17 cellular contexts compared by ENCODE assay signal in genomic region chr12:14999421-15000047, GRCh38. TPM values are rescaled to one million over a fixed set of nuclear protein-coding genes. Genes with fewer than 3 reads are reported as not detected.
DNase-seq lines count a peak whose midpoint lies in the region; TF ChIP-seq lines count a peak whose summit lies in the region.
"Had no signal": no experiment of that assay in that cellular context is flagged by ENCODE, and none has a peak within 500 bp of the region (broad histone marks: within the 10 kb centered on the region; RNA-seq: fewer than 3 reads in every experiment).

No MANE protein-coding gene starts in this region.

- no peaks in the 10 kb centered on the region for H3K9me3 Mint-ChIP-seq in CD8-positive, alpha-beta memory T cell
- no peaks in the 10 kb centered on the region for H3K9me3 Mint-ChIP-seq in CD4-positive, alpha-beta memory T cell
- H3K9me3 Mint-ChIP-seq: activated CD4-positive, alpha-beta memory T cell treated with anti-CD3 and anti-CD28 coated beads, Interleukin-2, amount 10 ng/mL, durations not matched to agents 7 days and 5 days; stimulated activated naive CD8-positive, alpha-beta T cell treated with anti-CD3 and anti-CD28 coated beads, Interleukin-15, amount 100 ng/mL, for 72 hours had no signal

- H3K4me3 ChIP-seq in sigmoid colon = no peak overlapping the region
- H3K4me3 ChIP-seq in CD8-positive, alpha-beta memory T cell (ENCODE audit: low read length) = no peak overlapping the region
- H3K4me3 ChIP-seq in CD4-positive, alpha-beta memory T cell (ENCODE audit: low read length in 2 of 2) = no peak overlapping the region

- no peak for TF ChIP-seq CTCF in sigmoid colon (IDR thresholded peaks at IDR 0.05)

- WGBS in sigmoid colon, 2 donors = 77 to 91% methylated on average over 1 of the region's 1 CpG

- TF ChIP-seq EP300 in sigmoid colon (IDR thresholded peaks at IDR 0.05) = no peak

- peak overlapping the region in 3 of 4 donors; percentile 67 to 85 (median 82) for H3K27ac ChIP-seq in sigmoid colon
- H3K27ac ChIP-seq in CD8-positive, alpha-beta memory T cell (ENCODE audit: low read depth, low read length) = no peak overlapping the region
- no peak overlapping the region for H3K27ac ChIP-seq in CD4-positive, alpha-beta memory T cell (ENCODE audit: low read depth, low read length)
- H3K27ac ChIP-seq: brain microvascular endothelial cell had no signal

- intact Hi-C loops in sigmoid colon (cut with DNase I) = loop anchor here (2.0 to 10.0 kb wide), 8 partner anchors 52 to 765 kb away; a partner anchor contains a TSS
- intact Hi-C loops in CD4-positive, alpha-beta memory T cell (cut with micrococcal nuclease) = no loop called here

- no peaks in the 10 kb centered on the region for H3K36me3 Mint-ChIP-seq in CD8-positive, alpha-beta memory T cell
- no peaks in the 10 kb centered on the region for H3K36me3 Mint-ChIP-seq in CD4-positive, alpha-beta memory T cell

- no peak for TF ChIP-seq POLR2A in sigmoid colon (IDR thresholded peaks at IDR 0.05)

- no peak overlapping the region for H3K4me3 Mint-ChIP-seq in CD8-positive, alpha-beta memory T cell
- no peak overlapping the region for H3K4me3 Mint-ChIP-seq in CD4-positive, alpha-beta memory T cell
- H3K4me3 Mint-ChIP-seq: activated CD4-positive, alpha-beta memory T cell treated with anti-CD3 and anti-CD28 coated beads, Interleukin-2, amount 10 ng/mL, durations not matched to agents 7 days and 5 days; stimulated activated naive CD8-positive, alpha-beta T cell treated with anti-CD3 and anti-CD28 coated beads, Interleukin-15, amount 100 ng/mL, for 72 hours had no signal

- peaks cover 6 to 42% of the 10 kb centered on the region in 2 donors for H3K27me3 Mint-ChIP-seq in CD8-positive, alpha-beta memory T cell
- H3K27me3 Mint-ChIP-seq in CD4-positive, alpha-beta memory T cell = peaks cover 13 to 21% of the 10 kb centered on the region in 2 donors

- H3K27me3 ChIP-seq in sigmoid colon = no peaks in the 10 kb centered on the region
- no peaks in the 10 kb centered on the region for H3K27me3 ChIP-seq in CD8-positive, alpha-beta memory T cell (ENCODE audit: insufficient read depth, low read length, poor library complexity, severe bottlenecking)
- peaks cover 9% of the 10 kb centered on the region for H3K27me3 ChIP-seq in CD4-positive, alpha-beta memory T cell (ENCODE audit: insufficient read depth, low read length)
- H3K27me3 ChIP-seq: brain microvascular endothelial cell had no signal

- CTCF ChIA-PET in CD8-positive, alpha-beta memory T cell (lab: Charles Lee) = no interaction called here
- CTCF ChIA-PET in CD4-positive, alpha-beta memory T cell (lab: Charles Lee; ENCODE audit: partially characterized antibody) = interaction anchor here (9.4 kb wide), 1 partner anchor 154 kb away, joined by 191 read pairs; the partner anchor contains the start of gene ART4

- no peak overlapping the region for H3K27ac Mint-ChIP-seq in CD8-positive, alpha-beta memory T cell
- H3K27ac Mint-ChIP-seq in CD4-positive, alpha-beta memory T cell = no peak overlapping the region
- H3K27ac Mint-ChIP-seq: activated CD4-positive, alpha-beta memory T cell treated with anti-CD3 and anti-CD28 coated beads, Interleukin-2, amount 10 ng/mL, durations not matched to agents 7 days and 5 days; stimulated activated naive CD8-positive, alpha-beta T cell treated with anti-CD3 and anti-CD28 coated beads, Interleukin-15, amount 100 ng/mL, for 72 hours had no signal

- peaks cover 12 to 13% (median 13%) of the 10 kb centered on the region in 3 donors for H3K4me1 Mint-ChIP-seq in CD8-positive, alpha-beta memory T cell
- peaks cover 11 to 15% (median 12%) of the 10 kb centered on the region in 4 donors for H3K4me1 Mint-ChIP-seq in CD4-positive, alpha-beta memory T cell

- no peaks in the 10 kb centered on the region for H3K9me3 ChIP-seq in sigmoid colon
- H3K9me3 ChIP-seq in CD8-positive, alpha-beta memory T cell (ENCODE audit: low read length) = no peaks in the 10 kb centered on the region
- no peaks in the 10 kb centered on the region for H3K9me3 ChIP-seq in CD4-positive, alpha-beta memory T cell (ENCODE audit: control insufficient read depth in 1 of 2, low read length in 2 of 2)

- POLR2A ChIA-PET in CD8-positive, alpha-beta memory T cell (lab: Charles Lee) = no interaction called here
- POLR2A ChIA-PET in CD4-positive, alpha-beta memory T cell (lab: Charles Lee; ENCODE audit: partially characterized antibody) = no interaction called here

- H3K36me3 ChIP-seq in sigmoid colon = no peaks in the 10 kb centered on the region
- H3K36me3 ChIP-seq in CD8-positive, alpha-beta memory T cell (ENCODE audit: insufficient read depth, low read length) = no peaks in the 10 kb centered on the region
- no peaks in the 10 kb centered on the region for H3K36me3 ChIP-seq in CD4-positive, alpha-beta memory T cell (ENCODE audit: insufficient read depth, low read length)
- H3K36me3 ChIP-seq: brain microvascular endothelial cell had no signal

- DNase-seq in HS-27A (ENCODE audit: low read depth) (peak; percentile 63), T1000 (lab: John Stamatoyannopoulos, UW) (peak; percentile 10), fibroblast of gingiva (ENCODE audit: low read depth) (peak; percentile 17), sigmoid colon (no peak), NCI-H748 treated with DMSO at 0.1 percent for 48 hours (lab: John Stamatoyannopoulos, UW) (no peak)
- no peak for DNase-seq in CD8-positive, alpha-beta memory T cell
- no peak for DNase-seq in CD4-positive, alpha-beta memory T cell
- no peak for DNase-seq in stimulated activated CD4-positive, alpha-beta T cell treated with anti-CD3 and anti-CD28 coated beads, Interleukin-4, amount 100 ng/mL, for 4 hours
- DNase-seq: activated CD4-positive, alpha-beta memory T cell treated with anti-CD3 and anti-CD28 coated beads, Interleukin-2, amount 10 ng/mL, durations not matched to agents 7 days and 5 days; brain microvascular endothelial cell; COR-L47; effector CD4-positive, alpha-beta T cell; hippocampal formation; NCI-H524 treated with DMSO at 0.1 percent for 48 hours; stimulated activated naive CD8-positive, alpha-beta T cell treated with anti-CD3 and anti-CD28 coated beads, Interleukin-15, amount 100 ng/mL, for 72 hours had no signal

- peaks cover 0 to 76% (median 58%) of the 10 kb centered on the region in 4 donors for H3K4me1 ChIP-seq in sigmoid colon
- peaks cover 12% of the 10 kb centered on the region for H3K4me1 ChIP-seq in CD8-positive, alpha-beta memory T cell (ENCODE audit: insufficient read depth, low read length)
- H3K4me1 ChIP-seq in CD4-positive, alpha-beta memory T cell (ENCODE audit: insufficient read depth, low read length) = peaks cover 12% of the 10 kb centered on the region

RNA-seq across cellular contexts. Expression of gene PDE6H, which starts 26.7 kb away (rescaled TPM):
- total RNA-seq in sigmoid colon = not detected
- not detected for polyA plus RNA-seq in sigmoid colon
- total RNA-seq in CD8-positive, alpha-beta memory T cell = not detected
- not detected for polyA plus RNA-seq in CD8-positive, alpha-beta memory T cell
- not detected for total RNA-seq in CD4-positive, alpha-beta memory T cell
- polyA plus RNA-seq in CD4-positive, alpha-beta memory T cell = not detected
- total RNA-seq: activated CD4-positive, alpha-beta memory T cell treated with anti-CD3 and anti-CD28 coated beads, Interleukin-2, amount 10 ng/mL, durations not matched to agents 7 days and 5 days; liver had no signal
- polyA plus RNA-seq: liver, neural cell had no signal

RNA-seq across cellular contexts. Expression of gene ARHGDIB, which starts 38.1 kb away (rescaled TPM):
- total RNA-seq in sigmoid colon = 10 to 100 TPM; 21.0 to 71.4 (median 48.8) TPM
- polyA plus RNA-seq in sigmoid colon = 100 to 1,000 TPM in 1 of 3 donors, 10 to 100 TPM in 2; 89.5 to 304 (median 93.4) TPM
- total RNA-seq in CD8-positive, alpha-beta memory T cell = 100 to 1,000 TPM; 495 to 511 TPM
- polyA plus RNA-seq in CD8-positive, alpha-beta memory T cell = 2,936 TPM
- 100 to 1,000 TPM; 717 to 768 TPM for total RNA-seq in CD4-positive, alpha-beta memory T cell
- 1,000 to 10,000 TPM; 2,962 to 4,406 TPM for polyA plus RNA-seq in CD4-positive, alpha-beta memory T cell

Comparison
In these comparisons a context has a peak if more than half of its experiments do, and no peak if none do; other contexts are left out.
1. DNase-seq: peak in HS-27A (single experiment), T1000 (single experiment) and fibroblast of gingiva (single experiment); none in sigmoid colon (single experiment), CD8-positive, alpha-beta memory T cell (0 of 5), CD4-positive, alpha-beta memory T cell (0 of 5), stimulated activated CD4-positive, alpha-beta T cell treated with anti-CD3 and anti-CD28 coated beads, Interleukin-4, amount 100 ng/mL, for 4 hours (0 of 2) and NCI-H748 treated with DMSO at 0.1 percent for 48 hours (single experiment).
2. H3K27ac ChIP-seq: peak in sigmoid colon (3 of 4); none in CD8-positive, alpha-beta memory T cell (single experiment) and CD4-positive, alpha-beta memory T cell (single experiment).
3. RNA of gene ARHGDIB, which starts 38.1 kb away (total RNA-seq): 717 to 768 TPM in CD4-positive, alpha-beta memory T cell and 495 to 511 TPM in CD8-positive, alpha-beta memory T cell; 21.0 to 71.4 TPM in sigmoid colon; every median in the first group is over 4 times any median in the second.